9 cellular contexts compared by ENCODE assay signal in genomic region chr1:30847358-30847972, GRCh38.
DNase-seq lines count a peak whose midpoint lies in the region; ATAC-seq and TF ChIP-seq lines count a peak whose summit lies in the region.
"Had no signal": no experiment of that assay in that cellular context is flagged by ENCODE, and none has a peak within 500 bp of the region (broad histone marks: within the 10 kb centered on the region; RNA-seq: fewer than 3 reads in every experiment).

No MANE protein-coding gene starts in this region.

- no peaks in the 10 kb centered on the region for H3K9me2 ChIP-seq in hepatocyte (replicated peaks; ENCODE audit: insufficient read depth)

- no peaks in the 10 kb centered on the region for H4K20me1 ChIP-seq in hepatocyte (ENCODE audit: insufficient read depth, poor library complexity, severe bottlenecking)

- H3K27ac ChIP-seq in hepatocyte = no peak overlapping the region

- H2AFZ ChIP-seq in hepatocyte = no peak overlapping the region

- H3K9me3 ChIP-seq in hepatocyte (ENCODE audit: low read depth) = no peaks in the 10 kb centered on the region

- H3K79me2 ChIP-seq in hepatocyte = no peaks in the 10 kb centered on the region

- H3K4me2 ChIP-seq in hepatocyte = no peak overlapping the region

- WGBS in hepatocyte (ENCODE audit: low lambda C conversion rate, missing lambda C conversion rate) = 58% methylated on average over 11 of the region's 17 CpGs

- no peak for TF ChIP-seq CTCF in hepatocyte (IDR thresholded peaks at IDR 0.05; ENCODE audit: poor library complexity)

- H3K4me3 ChIP-seq in hepatocyte = no peak overlapping the region

- H3K27me3 ChIP-seq in hepatocyte = no peaks in the 10 kb centered on the region

- H3K4me1 ChIP-seq in hepatocyte (ENCODE audit: insufficient read depth) = no peaks in the 10 kb centered on the region

- in situ Hi-C loops in KBM-7 (cut with MboI; ENCODE audit: low pct_unique_long_range_greater_than_20kb, low sequenced_read_pairs) = no loop called here

- H3K36me3 ChIP-seq in hepatocyte (replicated peaks; ENCODE audit: insufficient read depth, low read depth) = no peaks in the 10 kb centered on the region

- no peak for ATAC-seq in activated CD4-positive, CD25-positive, alpha-beta regulatory T cell treated with anti-CD3 and anti-CD28 coated beads, Interleukin-2, amount 50 U/mL, for 24 hours

- peak; percentile 63 for DNase-seq in H4 (ENCODE audit: low spot score)
- peak in 50 of 56 donors; percentile 14 to 92 (median 70) for DNase-seq in amygdala (lab: John Stamatoyannopoulos, UW)
- DNase-seq in hepatocyte (ENCODE audit: low spot score) = peak; percentile 59
- DNase-seq in putamen (ENCODE audit: low spot score) = peak; percentile 87
- no peak for DNase-seq in KBM-7
- DNase-seq in NCI-H1105 treated with DMSO at 0.1 percent for 48 hours (lab: John Stamatoyannopoulos, UW) = no peak
- DNase-seq in SIG-M5 (lab: John Stamatoyannopoulos, UW) = no peak
- DNase-seq: activated CD4-positive, alpha-beta T cell treated with anti-CD3 and anti-CD28 coated beads, Interleukin-2, amount 10 ng/mL, durations not matched to agents 24 days and 14 days had no signal

Comparison
In these comparisons a context has a peak if more than half of its experiments do, and no peak if none do; other contexts are left out.
1. DNase-seq: peak in H4 (single experiment), amygdala (50 of 56), hepatocyte (single experiment) and putamen (single experiment); none in KBM-7 (single experiment), NCI-H1105 treated with DMSO at 0.1 percent for 48 hours (single experiment) and SIG-M5 (single experiment).